Comparison of ENCODE assay signal across 23 cellular contexts in genomic region chr15:84960391-84961113, GRCh38. TPM values are rescaled to one million over a fixed set of nuclear protein-coding genes. Genes with fewer than 3 reads are reported as not detected.
DNase-seq lines count a peak whose midpoint lies in the region; ATAC-seq, FAIRE-seq and TF ChIP-seq lines count a peak whose summit lies in the region.
"Had no signal": no experiment of that assay in that cellular context is flagged by ENCODE, and none has a peak within 500 bp of the region (broad histone marks: within the 10 kb centered on the region; RNA-seq: fewer than 3 reads in every experiment).

No MANE protein-coding gene starts in this region.

- DNase-seq in HepG2 (ENCODE audit: low spot score) (no peak), right lobe of liver (no peak), WTC11 (ENCODE audit: low spot score) (peak; percentile 38), iPS-NIHi7 (ENCODE audit: extremely low spot score) (peak; percentile 59), T1000 (lab: John Stamatoyannopoulos, UW) (no peak), mesenchymal stem cell (no peak), Karpas-422 (no peak)
- DNase-seq: activated CD4-positive, alpha-beta T cell treated with anti-CD3 and anti-CD28 coated beads for 4 hours; activated CD8-positive, alpha-beta memory T cell treated with anti-CD3 and anti-CD28 coated beads, Interleukin-2, amount 10 ng/mL, durations not matched to agents 7 days and 5 days; activated naive CD8-positive, alpha-beta T cell treated with anti-CD3 and anti-CD28 coated beads for 36 hours; body of pancreas; colonic mucosa; left ventricle myocardium inferior; mucosa of descending colon; NCI-H526 treated with DMSO at 0.1 percent for 48 hours; SHP77 treated with DMSO at 0.1 percent for 48 hours; spleen; T-cell; upper lobe of right lung had no signal

- H3K9me3 Mint-ChIP-seq in WTC11, result peaks cover 23% of the 10 kb centered on the region
- H3K9me3 Mint-ChIP-seq: activated naive CD8-positive, alpha-beta T cell treated with anti-CD3 and anti-CD28 coated beads for 36 hours; T-cell had no signal

- no peaks in the 10 kb centered on the region for H4K20me1 ChIP-seq in HepG2 (ENCODE audit: insufficient read depth, low read length)
- no peaks in the 10 kb centered on the region for H4K20me1 ChIP-seq in Karpas-422 (ENCODE audit: insufficient read depth, low read depth, low read length)
- H4K20me1 ChIP-seq: BLaER1 had no signal

- H3K4me3 Mint-ChIP-seq in WTC11, result no peak overlapping the region
- H3K4me3 Mint-ChIP-seq: activated CD8-positive, alpha-beta memory T cell treated with anti-CD3 and anti-CD28 coated beads, Interleukin-2, amount 10 ng/mL, durations not matched to agents 7 days and 5 days; activated naive CD8-positive, alpha-beta T cell treated with anti-CD3 and anti-CD28 coated beads for 36 hours; T-cell had no signal

- H3K27ac ChIP-seq in HepG2 (ENCODE audit: extremely low read length, insufficient read depth, low read length), result no peak overlapping the region
- no peak overlapping the region for H3K27ac ChIP-seq in right lobe of liver
- H3K27ac ChIP-seq in mesenchymal stem cell (ENCODE audit: low read length, poor library complexity, severe bottlenecking), result no peak overlapping the region
- H3K27ac ChIP-seq in Karpas-422 (ENCODE audit: low read length), result no peak overlapping the region
- H3K27ac ChIP-seq: BLaER1, body of pancreas, colonic mucosa, left ventricle myocardium inferior, spleen, upper lobe of right lung had no signal

- H3K27ac Mint-ChIP-seq in WTC11, result peak overlapping the region; percentile 82
- H3K27ac Mint-ChIP-seq: activated CD8-positive, alpha-beta memory T cell treated with anti-CD3 and anti-CD28 coated beads, Interleukin-2, amount 10 ng/mL, durations not matched to agents 7 days and 5 days; activated naive CD8-positive, alpha-beta T cell treated with anti-CD3 and anti-CD28 coated beads for 36 hours; T-cell had no signal

- peaks cover 23% of the 10 kb centered on the region for H3K4me1 ChIP-seq in HepG2 (ENCODE audit: insufficient read depth, low read length)
- H3K4me1 ChIP-seq in right lobe of liver, result peaks cover 0 to 3% (median 0%) of the 10 kb centered on the region in 4 donors
- H3K4me1 ChIP-seq in mesenchymal stem cell (ENCODE audit: control insufficient read depth, insufficient read depth, low read depth, low read length), result peaks cover 3% of the 10 kb centered on the region
- H3K4me1 ChIP-seq in Karpas-422 (ENCODE audit: low read length), result no peaks in the 10 kb centered on the region
- H3K4me1 ChIP-seq: body of pancreas, colonic mucosa had no signal

- intact Hi-C loops in HepG2 (cut with micrococcal nuclease; ENCODE audit: unreplicated experiment) (no loop called here), right lobe of liver (cut with DNase I) (loop anchor here in 1 of 2 donors (10.0 kb wide), 1 partner anchor 84 kb away; no protein-coding TSS in a partner anchor)

- CTCF ChIA-PET in HepG2 (lab: Yijun Ruan, JAX; ENCODE audit: low intra/inter-chr PET ratio, low total read pairs), result no interaction called here
- CTCF ChIA-PET in WTC11 (lab: Charles Lee), result interaction anchor here (1.0 to 1.4 kb wide), 2 partner anchors 32 to 84 kb away, joined by 3 to 5 read pairs; no protein-coding TSS in a partner anchor

- H3K9me3 ChIP-seq in HepG2 (ENCODE audit: low read length) (no peaks in the 10 kb centered on the region), right lobe of liver (no peaks in the 10 kb centered on the region), mesenchymal stem cell (ENCODE audit: control insufficient read depth, low read length) (peaks cover 13% of the 10 kb centered on the region), Karpas-422 (ENCODE audit: low read length) (no peaks in the 10 kb centered on the region)
- H3K9me3 ChIP-seq: body of pancreas, colonic mucosa, mucosa of descending colon, upper lobe of right lung had no signal

- H3K27me3 ChIP-seq in HepG2 (ENCODE audit: control insufficient read depth in 1 of 2, insufficient read depth in 2 of 2, low read length in 2 of 2), result no peaks in the 10 kb centered on the region
- no peaks in the 10 kb centered on the region for H3K27me3 ChIP-seq in right lobe of liver
- no peaks in the 10 kb centered on the region for H3K27me3 ChIP-seq in mesenchymal stem cell (ENCODE audit: control insufficient read depth in 1 of 2, insufficient read depth in 1 of 2, low read length in 2 of 2)
- no peaks in the 10 kb centered on the region for H3K27me3 ChIP-seq in Karpas-422 (ENCODE audit: low read length)
- H3K27me3 ChIP-seq: BLaER1, body of pancreas, colonic mucosa, spleen, upper lobe of right lung had no signal

- H4K8ac ChIP-seq in mesenchymal stem cell (ENCODE audit: low read length), result no peak overlapping the region

- TF ChIP-seq CTCF in HepG2 (CRISPR knock-in tag; IDR thresholded peaks at IDR 0.05), result no peak
- TF ChIP-seq CTCF in right lobe of liver (IDR thresholded peaks at IDR 0.05), result no peak
- TF ChIP-seq CTCF in WTC11 (IDR thresholded peaks at IDR 0.05), result no peak

- no peak overlapping the region for H3K4ac ChIP-seq in mesenchymal stem cell (ENCODE audit: low read depth in 1 of 2, low read length in 2 of 2)

- peaks cover 37% of the 10 kb centered on the region for H3K4me1 Mint-ChIP-seq in WTC11

- ATAC-seq in HepG2 (peak; percentile 37; the same call in 2 of the 3 replicates), right lobe of liver (no peak), WTC11 (peak; percentile 80), GM21825 (IDR thresholded peaks at IDR 0.05; ENCODE audit: unreplicated experiment) (no peak)
- ATAC-seq: activated CD8-positive, alpha-beta memory T cell treated with anti-CD3 and anti-CD28 coated beads, Interleukin-2, amount 10 ng/mL, durations not matched to agents 7 days and 5 days; body of pancreas; mucosa of descending colon; T-cell; upper lobe of right lung had no signal

- no peaks in the 10 kb centered on the region for H3K27me3 Mint-ChIP-seq in WTC11 (ENCODE audit: low read depth)

- no peak for TF ChIP-seq POLR2A in HepG2 (IDR thresholded peaks at IDR 0.05; ENCODE audit: insufficient read depth in 1 of 2, low read depth in 2 of 2, low read length in 2 of 2)
- no peak for TF ChIP-seq POLR2A in right lobe of liver (IDR thresholded peaks at IDR 0.05)

- H2AFZ ChIP-seq in HepG2 (ENCODE audit: low read length) (no peak overlapping the region), mesenchymal stem cell (ENCODE audit: low read depth, low read length) (no peak overlapping the region), Karpas-422 (ENCODE audit: low read length) (no peak overlapping the region)

- in situ Hi-C loops in HepG2 (cut with HindIII; ENCODE audit: extremely low pct_ligation_motif_present, low pct_unique_long_range_greater_than_20kb), result loop anchor here (25.0 kb wide), 1 partner anchor 177 kb away; no protein-coding TSS in a partner anchor

- H3K79me2 ChIP-seq in HepG2 (ENCODE audit: insufficient read depth, low read length), result no peaks in the 10 kb centered on the region
- H3K79me2 ChIP-seq in Karpas-422 (ENCODE audit: low read length), result no peaks in the 10 kb centered on the region

- no peak overlapping the region for H3K14ac ChIP-seq in mesenchymal stem cell (ENCODE audit: low read length in 2 of 2)

- no peaks in the 10 kb centered on the region for H3K36me3 ChIP-seq in HepG2 (replicated peaks in 1 of 2; ENCODE audit: control insufficient read depth in 1 of 2, insufficient read depth in 2 of 2, low read length in 2 of 2)
- no peaks in the 10 kb centered on the region for H3K36me3 ChIP-seq in right lobe of liver
- no peaks in the 10 kb centered on the region for H3K36me3 ChIP-seq in mesenchymal stem cell (ENCODE audit: control insufficient read depth in 1 of 2, insufficient read depth in 2 of 2, low read depth in 1 of 2, low read length in 2 of 2)
- no peaks in the 10 kb centered on the region for H3K36me3 ChIP-seq in Karpas-422 (ENCODE audit: insufficient read depth, low read length)
- H3K36me3 ChIP-seq: BLaER1, colonic mucosa, left ventricle myocardium inferior, spleen, upper lobe of right lung had no signal

- H3K9ac ChIP-seq in HepG2 (ENCODE audit: insufficient read depth, low read depth, low read length) (no peak overlapping the region), mesenchymal stem cell (ENCODE audit: low read length) (no peak overlapping the region), Karpas-422 (ENCODE audit: low read length) (no peak overlapping the region)
- H3K9ac ChIP-seq: BLaER1 had no signal

- H2BK120ac ChIP-seq in mesenchymal stem cell (ENCODE audit: low read depth, low read length), result no peak overlapping the region

- H3K4me2 ChIP-seq in HepG2 (ENCODE audit: low read depth, low read length) (peak overlapping the region; percentile 31), mesenchymal stem cell (ENCODE audit: low read length, poor library complexity, severe bottlenecking) (no peak overlapping the region), Karpas-422 (ENCODE audit: low read depth, low read length, poor library complexity, severe bottlenecking) (no peak overlapping the region)
- H3K4me2 ChIP-seq: A549 had no signal

- no peak overlapping the region for H2BK5ac ChIP-seq in mesenchymal stem cell (ENCODE audit: low read depth, low read length, poor library complexity, severe bottlenecking)

- no peak for FAIRE-seq in HepG2 (lab: Jason Lieb, UNC)
- FAIRE-seq: A549, D721Med had no signal

- H2BK12ac ChIP-seq in mesenchymal stem cell (ENCODE audit: low read length in 2 of 2), result no peak overlapping the region

- no peak for TF ChIP-seq EP300 in HepG2 (IDR thresholded peaks at IDR 0.05; ENCODE audit: low read depth in 2 of 2, low read length in 2 of 2)
- TF ChIP-seq EP300 in HepG2 (CRISPR knock-in tag; IDR thresholded peaks at IDR 0.05; ENCODE audit: borderline replicate concordance), result no peak

- no TSS peak for BruUV-seq in HepG2 (replicated peaks; lab: Mats Ljungman, UMichigan)

- TF ChIP-seq RAD21 in HepG2 (CRISPR knock-in tag; IDR thresholded peaks at IDR 0.05), result no peak

- no peaks in the 10 kb centered on the region for H3K79me1 ChIP-seq in mesenchymal stem cell (replicated peaks; ENCODE audit: low read length, poor library complexity, severe bottlenecking)

- H3K9me2 ChIP-seq in Karpas-422 (replicated peaks; ENCODE audit: insufficient read depth, low read length), result no peaks in the 10 kb centered on the region

- H3K18ac ChIP-seq in mesenchymal stem cell (ENCODE audit: low read depth in 1 of 2, low read length in 2 of 2), result no peak overlapping the region

- no peak overlapping the region for H3K23ac ChIP-seq in mesenchymal stem cell (ENCODE audit: low read length in 2 of 2)

- no peak overlapping the region for H4K91ac ChIP-seq in mesenchymal stem cell (ENCODE audit: low read length)

- no peak overlapping the region for H2BK15ac ChIP-seq in mesenchymal stem cell (ENCODE audit: low read depth, poor library complexity, severe bottlenecking)

- H2AK5ac ChIP-seq in mesenchymal stem cell (ENCODE audit: low read length, severe bottlenecking), result no peak overlapping the region

- H3K36me3 Mint-ChIP-seq in WTC11, result peaks cover 5% of the 10 kb centered on the region
- H3K36me3 Mint-ChIP-seq: activated CD8-positive, alpha-beta memory T cell treated with anti-CD3 and anti-CD28 coated beads, Interleukin-2, amount 10 ng/mL, durations not matched to agents 7 days and 5 days; activated naive CD8-positive, alpha-beta T cell treated with anti-CD3 and anti-CD28 coated beads for 36 hours; T-cell had no signal

- POLR2A ChIA-PET in HepG2 (lab: Yijun Ruan, JAX) (no interaction called here), WTC11 (lab: Charles Lee) (no interaction called here)

- WGBS in HepG2 (ENCODE audit: low lambda C conversion rate), result 60% methylated on average over 13 of the region's 13 CpGs
- WGBS in right lobe of liver (ENCODE audit: insufficient coverage, low coverage, low lambda C conversion rate, missing lambda C conversion rate), result 76% methylated on average over 8 of the region's 13 CpGs
- WGBS in mesenchymal stem cell, result 79% methylated on average over 13 of the region's 13 CpGs

- no peak overlapping the region for H3K4me3 ChIP-seq in HepG2 (replicated peaks in 1 of 3; ENCODE audit: insufficient read depth in 1 of 3, low read depth in 2 of 3, low read length in 3 of 3)
- H3K4me3 ChIP-seq in right lobe of liver, result no peak overlapping the region
- no peak overlapping the region for H3K4me3 ChIP-seq in mesenchymal stem cell (ENCODE audit: insufficient read depth in 1 of 2, low read depth in 1 of 2, low read length in 2 of 2)
- no peak overlapping the region for H3K4me3 ChIP-seq in Karpas-422 (ENCODE audit: low read length)
- H3K4me3 ChIP-seq: A549, BLaER1, body of pancreas, colonic mucosa, left ventricle myocardium inferior, mucosa of descending colon, spleen, upper lobe of right lung had no signal

RNA-seq across cellular contexts. Expression of gene PDE8A, which starts 21.1 kb away (rescaled TPM):
- 24.2 and 26.3 TPM in 2 replicates for total RNA-seq in HepG2 (2016; rRNA removed; fragmentation: Illumina TruSeq; extraction: Trizol)
- 46.8 and 50.2 TPM in 2 replicates for total RNA-seq in HepG2 (2016; cell fraction: cytosol; rRNA removed; fragmentation: Illumina TruSeq; extraction: Trizol; ENCODE audit: low read depth)
- 22.6 and 26.8 TPM in 2 replicates for total RNA-seq in HepG2 (2016; cell fraction: insoluble cytoplasmic fraction; rRNA removed; fragmentation: Illumina TruSeq; extraction: Trizol)
- 33.9 and 39.4 TPM in 2 replicates for total RNA-seq in HepG2 (2016; cell fraction: membrane; rRNA removed; fragmentation: Illumina TruSeq; extraction: Trizol)
- total RNA-seq in HepG2 (2016; cell fraction: nucleus; rRNA removed; fragmentation: Illumina TruSeq; extraction: Trizol), result 46.0 and 49.4 TPM in 2 replicates
- polyA plus RNA-seq in HepG2 (2011; rRNA removed), result 41.2 and 48.5 TPM in 2 replicates
- 18.2 and 27.4 TPM in 2 replicates for polyA plus RNA-seq in HepG2 (2011; cell fraction: cytosol; rRNA removed)
- polyA plus RNA-seq in HepG2 (2011; cell fraction: nucleus; rRNA removed), result 67.4 and 75.3 TPM in 2 replicates
- 25.2 and 25.7 TPM in 2 replicates for polyA plus RNA-seq in HepG2 (2012)
- 4.8 and 5.1 TPM in 2 replicates for polyA plus RNA-seq in HepG2 (2016; cell fraction: cytosol; fragmentation: Illumina TruSeq; extraction: Trizol; ENCODE audit: low read depth)
- 22.3 and 24.1 TPM in 2 replicates for polyA plus RNA-seq in HepG2 (2016; cell fraction: insoluble cytoplasmic fraction; fragmentation: Illumina TruSeq; extraction: Trizol; ENCODE audit: low read depth)
- 14.2 and 15.0 TPM in 2 replicates for polyA plus RNA-seq in HepG2 (2016; cell fraction: membrane; fragmentation: Illumina TruSeq; extraction: Trizol; ENCODE audit: low read depth)
- polyA plus RNA-seq in HepG2 (2016; cell fraction: nucleus; fragmentation: Illumina TruSeq; extraction: Trizol; ENCODE audit: insufficient read depth, low read depth), result 82.8 and 84.3 TPM in 2 replicates
- polyA minus RNA-seq in HepG2 (2011; rRNA and poly(A)+ RNA removed; ENCODE audit: low replicate concordance), result 27.2 and 64.4 TPM in 2 replicates
- polyA minus RNA-seq in HepG2 (2011; cell fraction: cytosol; rRNA and poly(A)+ RNA removed), result 24.8 and 25.2 TPM in 2 replicates
- 124 and 137 TPM in 2 replicates for polyA minus RNA-seq in HepG2 (2011; cell fraction: nucleus; rRNA and poly(A)+ RNA removed)
- 10 to 100 TPM; 32.7 to 40.5 (median 37.4) TPM for total RNA-seq in right lobe of liver
- total RNA-seq in WTC11 (2021), result 10.2 to 13.9 TPM (median 12.7 TPM) in 3 replicates
- polyA plus RNA-seq in mesenchymal stem cell (2013, experiment 1 of 2), result 35.2 TPM
- 34.9 TPM for polyA plus RNA-seq in mesenchymal stem cell (2013, experiment 2 of 2)
- 3.4 and 7.2 TPM in 2 replicates for total RNA-seq in Karpas-422 (2014; rRNA removed; shearing (Covaris generic); ENCODE audit: low replicate concordance)

Comparison
In these comparisons a context has a peak if more than half of its experiments do, and no peak if none do; other contexts are left out.
1. ATAC-seq: peak in HepG2 (single experiment) and WTC11 (single experiment); none in right lobe of liver (0 of 4) and GM21825 (single experiment).
2. DNase-seq: peak in WTC11 (single experiment) and iPS-NIHi7 (single experiment); none in HepG2 (single experiment), right lobe of liver (0 of 3), T1000 (single experiment), mesenchymal stem cell (single experiment) and Karpas-422 (single experiment).
3. Of the 50 proteins assayed by ChIP-seq in both HepG2 and WTC11: peak only in HepG2: none; only in WTC11: PRDM15 and ZNF121; in both: none; in neither: 48.